ENCODE assay signal across 25 cellular contexts in genomic region chr11:59944761-59945160, GRCh38. TPM values are rescaled to one million over a fixed set of nuclear protein-coding genes. Genes with fewer than 3 reads are reported as not detected.
"Had no signal": no experiment of that assay in that cellular context is flagged by ENCODE, and none has a peak within 500 bp of the region (broad histone marks: within the 10 kb centered on the region; RNA-seq: fewer than 3 reads in every experiment).

No MANE protein-coding gene starts in this region.

- H3K36me3 ChIP-seq: adrenal gland, ascending aorta, esophagus muscularis mucosa, gastrocnemius medialis, pancreas, upper lobe of left lung had no signal

- H3K9me3 ChIP-seq: adrenal gland, ascending aorta, esophagus muscularis mucosa, gastrocnemius medialis, mucosa of descending colon, pancreas, upper lobe of left lung had no signal

- H3K4me3 ChIP-seq: adrenal gland, ascending aorta, coronary artery, esophagus muscularis mucosa, gastrocnemius medialis, mucosa of descending colon, pancreas, upper lobe of left lung had no signal

- H3K4me1 ChIP-seq: adrenal gland, ascending aorta, gastrocnemius medialis, pancreas, upper lobe of left lung had no signal

- DNase-seq: activated CD4-positive, alpha-beta T cell treated with anti-CD3 and anti-CD28 coated beads, Interleukin-2, amount 50 U/mL, for 4 hours; activated CD8-positive, alpha-beta memory T cell treated with anti-CD3 and anti-CD28 coated beads for 24 hours; activated CD8-positive, alpha-beta memory T cell treated with anti-CD3 and anti-CD28 coated beads, Interleukin-2, amount 50 U/mL, for 4 hours; activated T-cell treated with anti-CD3 and anti-CD28 coated beads, Interleukin-2, amount 50 U/mL, for 24 hours; adrenal gland; gastrocnemius medialis; head of caudate nucleus; left cardiac atrium; mesenchymal stem cell; mucosa of descending colon; nephron progenitor cell; pancreas; right cardiac atrium; stimulated activated CD4-positive, alpha-beta T cell treated with anti-CD3 and anti-CD28 coated beads, Interleukin-4, amount 100 ng/mL, for 24 hours; stimulated activated naive CD4-positive, alpha-beta T cell treated with Interleukin-2 at 50 U/mL for 16 hours; T-helper 9 cell; upper lobe of left lung had no signal

- H3K27me3 ChIP-seq: ascending aorta, esophagus muscularis mucosa, gastrocnemius medialis, pancreas, upper lobe of left lung had no signal

- ATAC-seq: activated T-helper 17 cell treated with anti-CD3 and anti-CD28 coated beads, Interleukin-2, amount 50 U/mL, for 72 hours; gastrocnemius medialis; left cardiac atrium; mucosa of descending colon; pancreas; right cardiac atrium had no signal

- H3K27ac ChIP-seq: adrenal gland, ascending aorta, coronary artery, esophagus muscularis mucosa, gastrocnemius medialis, pancreas, upper lobe of left lung had no signal

RNA-seq across cellular contexts. Expression of gene OOSP1, which starts 6.5 kb away (rescaled TPM):
- total RNA-seq: activated T-helper 17 cell treated with anti-CD3 and anti-CD28 coated beads, Interleukin-2, amount 50 U/mL, for 72 hours; adrenal gland; ascending aorta; esophagus muscularis mucosa; gastrocnemius medialis; left cardiac atrium; lower leg skin; mucosa of descending colon; pancreas; pulmonary artery endothelial cell; right cardiac atrium; WTC11 had no signal
- polyA plus RNA-seq: adrenal gland, pancreas, thymus had no signal

RNA-seq across cellular contexts. Expression of gene OOSP4A, which starts 19.1 kb away (rescaled TPM):
- total RNA-seq: activated T-helper 17 cell treated with anti-CD3 and anti-CD28 coated beads, Interleukin-2, amount 50 U/mL, for 72 hours; adrenal gland; ascending aorta; esophagus muscularis mucosa; gastrocnemius medialis; left cardiac atrium; lower leg skin; mucosa of descending colon; pancreas; pulmonary artery endothelial cell; right cardiac atrium; upper lobe of left lung; WTC11 had no signal
- polyA plus RNA-seq: adrenal gland, pancreas, right cardiac atrium had no signal
